14 cellular contexts compared by ENCODE assay signal in the genomic region with DNA sequence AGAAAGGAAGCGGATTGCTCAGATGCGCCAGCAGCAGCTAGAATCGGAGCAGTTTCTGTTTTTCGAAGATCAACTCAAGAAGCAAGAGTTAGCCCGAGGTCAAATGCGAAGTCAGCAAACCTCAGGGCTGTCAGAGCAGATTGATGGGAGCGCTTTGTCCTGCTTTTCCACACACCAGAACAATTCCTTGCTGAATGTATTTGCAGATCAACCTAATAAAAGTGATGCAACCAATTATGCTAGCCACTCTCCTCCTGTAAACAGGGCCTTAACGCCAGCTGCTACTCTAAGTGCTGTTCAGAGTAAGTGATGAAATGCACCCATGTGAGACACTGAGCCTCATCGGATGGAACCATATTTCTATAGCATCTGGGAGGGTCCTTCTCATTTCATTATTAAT. TPM values are rescaled to one million over a fixed set of nuclear protein-coding genes. Genes with fewer than 3 reads are reported as not detected.
DNase-seq lines count a peak whose midpoint lies in the region; FAIRE-seq and TF ChIP-seq lines count a peak whose summit lies in the region.
"Had no signal": no experiment of that assay in that cellular context is flagged by ENCODE, and none has a peak within 500 bp of the region (broad histone marks: within the 10 kb centered on the region; RNA-seq: fewer than 3 reads in every experiment).

No MANE protein-coding gene starts in this region.

- FAIRE-seq in islet of Langerhans (lab: Jason Lieb, UNC): peak; percentile 36
- FAIRE-seq: endometrium, H1 had no signal

- peak overlapping the region; percentile 58 for H3K4me3 Mint-ChIP-seq in type B pancreatic cell

- no peak for TF ChIP-seq CTCF in type B pancreatic cell (conservative IDR thresholded peaks at IDR 0.05)

- peaks cover 3% of the 10 kb centered on the region for H3K36me3 Mint-ChIP-seq in type B pancreatic cell

- no peaks in the 10 kb centered on the region for H3K27me3 Mint-ChIP-seq in type B pancreatic cell

- peaks cover 31% of the 10 kb centered on the region for H3K4me1 Mint-ChIP-seq in type B pancreatic cell (ENCODE audit: unreplicated experiment)

- no peaks in the 10 kb centered on the region for H3K9me3 Mint-ChIP-seq in type B pancreatic cell

- peak overlapping the region; percentile 59 for H3K27ac Mint-ChIP-seq in type B pancreatic cell

- peak; percentile 0 for DNase-seq in NCI-H2107 treated with DMSO at 0.1 percent for 48 hours (lab: John Stamatoyannopoulos, UW; ENCODE audit: unreplicated experiment)
- DNase-seq in NCI-H2107 (lab: John Stamatoyannopoulos, UW): no peak
- peak; percentile 38 to 56 for DNase-seq in SHP77 (lab: John Stamatoyannopoulos, UW)
- DNase-seq in type B pancreatic cell (ENCODE audit: extremely low spot score, unreplicated experiment): no peak
- DNase-seq in MV-4-11 (lab: John Stamatoyannopoulos, UW): no peak
- DNase-seq in HT-29 (ENCODE audit: low spot score): no peak
- no peak for DNase-seq in midbrain (lab: John Stamatoyannopoulos, UW)
- DNase-seq: 8988T; activated CD4-positive, alpha-beta T cell treated with anti-CD3 and anti-CD28 coated beads for 4 hours; DND-41; psoas muscle had no signal

RNA-seq across cellular contexts. Expression of a gene that starts 33.1 kb away (rescaled TPM):
- 5.9 and 8.4 TPM in 2 replicates for total RNA-seq in type B pancreatic cell (ENCODE audit: low replicate concordance)
- 61.2 and 79.2 TPM in 2 replicates for total RNA-seq in HT-29 (2014; rRNA removed; shearing (Covaris generic))

RNA-seq across cellular contexts. Expression of a gene that starts 39.4 kb away (rescaled TPM):
- total RNA-seq in type B pancreatic cell (ENCODE audit: low replicate concordance): 38.1 and 76.5 TPM in 2 replicates
- total RNA-seq in HT-29 (2014; rRNA removed; shearing (Covaris generic)): 0.31 and 1.4 TPM in 2 replicates

Comparison
In these comparisons a context has a peak if more than half of its experiments do, and no peak if none do; other contexts are left out.
1. DNase-seq: peak in NCI-H2107 treated with DMSO at 0.1 percent for 48 hours (single experiment) and SHP77 (2 of 2); none in NCI-H2107 (single experiment), type B pancreatic cell (single experiment), MV-4-11 (single experiment), HT-29 (single experiment) and midbrain (single experiment).
2. RNA of a gene that starts 39.4 kb away (total RNA-seq): 38.1 to 76.5 TPM in type B pancreatic cell; 0.31 to 1.4 TPM in HT-29; every median in the first group is over 10 times any median in the second.